ENCODE assay signal across 8 cellular contexts in genomic region chr10:96831200-96831866, GRCh38. TPM values are rescaled to one million over a fixed set of nuclear protein-coding genes. Genes with fewer than 3 reads are reported as not detected.
DNase-seq lines count a peak whose midpoint lies in the region; ATAC-seq, FAIRE-seq and TF ChIP-seq lines count a peak whose summit lies in the region.

No MANE protein-coding gene starts in this region.

- H3K4me1 ChIP-seq in HEK293 (ENCODE audit: control insufficient read depth, insufficient read depth, low read length) (no peaks in the 10 kb centered on the region; the same call in 1 of the 2 replicates), right cardiac atrium (ENCODE audit: control insufficient read depth, insufficient read depth, low read length) (peaks cover 2% of the 10 kb centered on the region), small intestine (ENCODE audit: control insufficient read depth in 2 of 2, insufficient read depth in 1 of 2, low read depth in 1 of 2, low read length in 1 of 2) (peaks cover under 1 to 9% of the 10 kb centered on the region in 2 donors)

- FAIRE-seq in small intestine (lab: Jason Lieb, UNC): no peak

- H3K4me3 ChIP-seq in HEK293 (ENCODE audit: low read depth, low read length) (peak overlapping the region; percentile 85), WERI-Rb-1 (ENCODE audit: low read depth, low read length) (peak overlapping the region; percentile 59), right cardiac atrium (ENCODE audit: low read length) (peak overlapping the region; percentile 96), small intestine (ENCODE audit: low read depth in 1 of 2, low read length in 2 of 2) (peak overlapping the region; percentile 88 to 98)

- H3K27ac ChIP-seq in HEK293 (ENCODE audit: extremely low read depth, low read depth, low read length): peak overlapping the region; percentile 91
- H3K27ac ChIP-seq in WERI-Rb-1: peak overlapping the region; percentile 88
- H3K27ac ChIP-seq in right cardiac atrium (ENCODE audit: low read length): peak overlapping the region; percentile 100
- peak overlapping the region; percentile 92 to 95 for H3K27ac ChIP-seq in small intestine (ENCODE audit: low read depth in 1 of 2, low read length in 1 of 2)

- WGBS in right cardiac atrium: 21% methylated on average over 14 of the region's 14 CpGs
- 18% methylated on average over 14 of the region's 14 CpGs for WGBS in small intestine, 3 donors

- CTCF ChIA-PET in HEK293 (lab: Yijun Ruan, JAX): no interaction called here

- no peak for TF ChIP-seq CTCF in HEK293 (tag by site-specific recombination; IDR thresholded peaks at IDR 0.05)
- no peak for TF ChIP-seq CTCF in WERI-Rb-1 (IDR thresholded peaks at IDR 0.05; ENCODE audit: low read depth, low read length)

- POLR2A ChIA-PET in HEK293 (lab: Yijun Ruan, JAX): no interaction called here

- H3K27me3 ChIP-seq in WERI-Rb-1 (ENCODE audit: insufficient read depth, low read depth, severe bottlenecking) (no peaks in the 10 kb centered on the region), right cardiac atrium (ENCODE audit: control insufficient read depth, insufficient read depth) (no peaks in the 10 kb centered on the region), small intestine (ENCODE audit: control insufficient read depth in 2 of 2, insufficient read depth in 2 of 2, low read length in 2 of 2) (no peaks in the 10 kb centered on the region)

- intact Hi-C loops in right cardiac atrium (cut with DNase I): no loop called here

- H3K36me3 ChIP-seq in HEK293 (ENCODE audit: control insufficient read depth in 2 of 2, insufficient read depth in 1 of 2, low read length in 2 of 2) (no peaks in the 10 kb centered on the region), WERI-Rb-1 (peaks cover 16% of the 10 kb centered on the region), small intestine (ENCODE audit: control insufficient read depth in 2 of 2, insufficient read depth in 2 of 2, low read length in 2 of 2) (no peaks in the 10 kb centered on the region)

- H3K9me3 ChIP-seq in HEK293 (ENCODE audit: control insufficient read depth, insufficient read depth, low read depth, low read length) (no peaks in the 10 kb centered on the region), WERI-Rb-1 (ENCODE audit: severe bottlenecking) (no peaks in the 10 kb centered on the region), right cardiac atrium (ENCODE audit: control insufficient read depth, low read length) (no peaks in the 10 kb centered on the region), small intestine (ENCODE audit: control insufficient read depth, low read depth) (no peaks in the 10 kb centered on the region)

- DNase-seq in WERI-Rb-1 (no peak), right cardiac atrium (no peak), small intestine (no peak), globus pallidus (ENCODE audit: low spot score) (no peak), H4 (ENCODE audit: low spot score) (no peak)
- no peak for DNase-seq in stimulated activated naive CD4-positive, alpha-beta T cell treated with Interleukin-2 at 50 U/mL for 16 hours (lab: John Stamatoyannopoulos, UW)

- ATAC-seq in right cardiac atrium: no peak
- no peak for ATAC-seq in HG03378 (IDR thresholded peaks at IDR 0.05; ENCODE audit: unreplicated experiment)

TF ChIP-seq in HEK293, 187 proteins besides CTCF, POLR2A, EP300 and RAD21 (continues in another document):
- TF ChIP-seq ZSCAN18 (tag by site-specific recombination; IDR thresholded peaks at IDR 0.05) (no peak), ZNF621 (tag by site-specific recombination; IDR thresholded peaks at IDR 0.05) (no peak), ZNF114 (tag by site-specific recombination; IDR thresholded peaks at IDR 0.05) (no peak), ZNF140 (tag by site-specific recombination; IDR thresholded peaks at IDR 0.05) (no peak), ZXDB (tag by site-specific recombination; IDR thresholded peaks at IDR 0.05) (0 out of 2 replicates have a peak, but pooled peaks have one; percentile 16), ZBTB7A (tag by site-specific recombination; IDR thresholded peaks at IDR 0.05; ENCODE audit: low read depth) (no peak), ZNF548 (tag by site-specific recombination; IDR thresholded peaks at IDR 0.05) (no peak), ZNF354C (tag by site-specific recombination; IDR thresholded peaks at IDR 0.05; ENCODE audit: borderline replicate concordance, low read depth) (no peak), SP2 (tag by site-specific recombination; IDR thresholded peaks at IDR 0.05) (no peak), SCRT1 (tag by site-specific recombination; IDR thresholded peaks at IDR 0.05; ENCODE audit: borderline replicate concordance) (peak; percentile 66; the same call in 1 of the 2 replicates), SP3 (tag by site-specific recombination; IDR thresholded peaks at IDR 0.05) (no peak), ZFP69B (tag by site-specific recombination; IDR thresholded peaks at IDR 0.05) (peak; percentile 62; the same call in 1 of the 2 replicates), KLF8 (tag by site-specific recombination; IDR thresholded peaks at IDR 0.05) (peak; percentile 4; the same call in 1 of the 2 replicates), ZNF2 (tag by site-specific recombination; IDR thresholded peaks at IDR 0.05) (no peak; the same call in 1 of the 2 replicates), SP7 (tag by site-specific recombination; IDR thresholded peaks at IDR 0.05) (no peak), YY2 (tag by site-specific recombination; IDR thresholded peaks at IDR 0.05) (no peak), ZNF248 (tag by site-specific recombination; IDR thresholded peaks at IDR 0.05) (no peak), ZNF654 (tag by site-specific recombination; IDR thresholded peaks at IDR 0.05; ENCODE audit: low read depth) (no peak), ZNF777 (tag by site-specific recombination; IDR thresholded peaks at IDR 0.05; ENCODE audit: borderline replicate concordance) (0 out of 2 replicates have a peak, but pooled peaks have one; percentile 7)
- TF ChIP-seq, protein P1, sequence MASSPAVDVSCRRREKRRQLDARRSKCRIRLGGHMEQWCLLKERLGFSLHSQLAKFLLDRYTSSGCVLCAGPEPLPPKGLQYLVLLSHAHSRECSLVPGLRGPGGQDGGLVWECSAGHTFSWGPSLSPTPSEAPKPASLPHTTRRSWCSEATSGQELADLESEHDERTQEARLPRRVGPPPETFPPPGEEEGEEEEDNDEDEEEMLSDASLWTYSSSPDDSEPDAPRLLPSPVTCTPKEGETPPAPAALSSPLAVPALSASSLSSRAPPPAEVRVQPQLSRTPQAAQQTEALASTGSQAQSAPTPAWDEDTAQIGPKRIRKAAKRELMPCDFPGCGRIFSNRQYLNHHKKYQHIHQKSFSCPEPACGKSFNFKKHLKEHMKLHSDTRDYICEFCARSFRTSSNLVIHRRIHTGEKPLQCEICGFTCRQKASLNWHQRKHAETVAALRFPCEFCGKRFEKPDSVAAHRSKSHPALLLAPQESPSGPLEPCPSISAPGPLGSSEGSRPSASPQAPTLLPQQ (tag by site-specific recombination; IDR thresholded peaks at IDR 0.05): no peak
- TF ChIP-seq, protein P2, sequence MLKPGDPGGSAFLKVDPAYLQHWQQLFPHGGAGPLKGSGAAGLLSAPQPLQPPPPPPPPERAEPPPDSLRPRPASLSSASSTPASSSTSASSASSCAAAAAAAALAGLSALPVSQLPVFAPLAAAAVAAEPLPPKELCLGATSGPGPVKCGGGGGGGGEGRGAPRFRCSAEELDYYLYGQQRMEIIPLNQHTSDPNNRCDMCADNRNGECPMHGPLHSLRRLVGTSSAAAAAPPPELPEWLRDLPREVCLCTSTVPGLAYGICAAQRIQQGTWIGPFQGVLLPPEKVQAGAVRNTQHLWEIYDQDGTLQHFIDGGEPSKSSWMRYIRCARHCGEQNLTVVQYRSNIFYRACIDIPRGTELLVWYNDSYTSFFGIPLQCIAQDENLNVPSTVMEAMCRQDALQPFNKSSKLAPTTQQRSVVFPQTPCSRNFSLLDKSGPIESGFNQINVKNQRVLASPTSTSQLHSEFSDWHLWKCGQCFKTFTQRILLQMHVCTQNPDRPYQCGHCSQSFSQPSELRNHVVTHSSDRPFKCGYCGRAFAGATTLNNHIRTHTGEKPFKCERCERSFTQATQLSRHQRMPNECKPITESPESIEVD (tag by site-specific recombination; IDR thresholded peaks at IDR 0.05): no peak; the same call in 1 of the 2 replicates
- TF ChIP-seq, protein P3, sequence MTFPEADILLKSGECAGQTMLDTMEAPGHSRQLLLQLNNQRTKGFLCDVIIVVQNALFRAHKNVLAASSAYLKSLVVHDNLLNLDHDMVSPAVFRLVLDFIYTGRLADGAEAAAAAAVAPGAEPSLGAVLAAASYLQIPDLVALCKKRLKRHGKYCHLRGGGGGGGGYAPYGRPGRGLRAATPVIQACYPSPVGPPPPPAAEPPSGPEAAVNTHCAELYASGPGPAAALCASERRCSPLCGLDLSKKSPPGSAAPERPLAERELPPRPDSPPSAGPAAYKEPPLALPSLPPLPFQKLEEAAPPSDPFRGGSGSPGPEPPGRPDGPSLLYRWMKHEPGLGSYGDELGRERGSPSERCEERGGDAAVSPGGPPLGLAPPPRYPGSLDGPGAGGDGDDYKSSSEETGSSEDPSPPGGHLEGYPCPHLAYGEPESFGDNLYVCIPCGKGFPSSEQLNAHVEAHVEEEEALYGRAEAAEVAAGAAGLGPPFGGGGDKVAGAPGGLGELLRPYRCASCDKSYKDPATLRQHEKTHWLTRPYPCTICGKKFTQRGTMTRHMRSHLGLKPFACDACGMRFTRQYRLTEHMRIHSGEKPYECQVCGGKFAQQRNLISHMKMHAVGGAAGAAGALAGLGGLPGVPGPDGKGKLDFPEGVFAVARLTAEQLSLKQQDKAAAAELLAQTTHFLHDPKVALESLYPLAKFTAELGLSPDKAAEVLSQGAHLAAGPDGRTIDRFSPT (tag by site-specific recombination; IDR thresholded peaks at IDR 0.05): no peak

RNA-seq across cellular contexts. Expression of gene LCOR, which starts 0.8 kb away (rescaled TPM):
- total RNA-seq in right cardiac atrium: 10 to 100 TPM; 16.5 to 21.9 (median 19.1) TPM
- 3.2 TPM for polyA plus RNA-seq in right cardiac atrium
- polyA plus RNA-seq in small intestine: 10 to 100 TPM in 1 of 3 donors, 1 to 10 TPM in 2; 7.0 to 11.0 (median 8.1) TPM
- total RNA-seq in H4 (2014; rRNA removed; shearing (Covaris generic)): 4.7 and 6.4 TPM in 2 replicates
